In genomic region chr15:57306305-57306943, GRCh38 we compare ENCODE assay signal across 7 cellular contexts.
DNase-seq lines count a peak whose midpoint lies in the region; ATAC-seq, FAIRE-seq and TF ChIP-seq lines count a peak whose summit lies in the region.

No MANE protein-coding gene starts in this region.

- H3K27me3 ChIP-seq in left lung: no peaks in the 10 kb centered on the region

- H3K4me3 ChIP-seq in choroid plexus epithelial cell (ENCODE audit: low read depth, low read length) (peak overlapping the region; percentile 67), left lung (peak overlapping the region; percentile 33 to 52)

- TF ChIP-seq POLR2A in GM12892 (IDR thresholded peaks at IDR 0.05; ENCODE audit: low read depth, low read length): no peak

- intact Hi-C loops in left lung (cut with DNase I): no loop called here

- peak; percentile 92 for DNase-seq in GM12892 (ENCODE audit: insufficient read length)
- peak; percentile 77 for DNase-seq in NCI-H2196 (lab: John Stamatoyannopoulos, UW; ENCODE audit: unreplicated experiment)
- peak; percentile 76 to 87 for DNase-seq in activated CD4-positive, alpha-beta T cell treated with anti-CD3 and anti-CD28 coated beads for 4 hours
- peak; percentile 64 for DNase-seq in choroid plexus epithelial cell (ENCODE audit: low read depth)
- peak; percentile 85 to 98 for DNase-seq in left lung
- peak; percentile 92 to 93 for DNase-seq in stimulated activated CD4-positive, alpha-beta T cell treated with anti-CD3 and anti-CD28 coated beads, Interleukin-2, amount 100 ng/mL, for 24 hours

- ATAC-seq in HG03045 (IDR thresholded peaks at IDR 0.05; ENCODE audit: unreplicated experiment) (peak; percentile 65), left lung (peak; percentile 98)

- H3K27ac ChIP-seq in left lung: peak overlapping the region; percentile 1 to 19

- FAIRE-seq in GM12892 (lab: Jason Lieb, UNC): peak; percentile 78

- H3K36me3 ChIP-seq in left lung: no peaks in the 10 kb centered on the region

- H3K9me3 ChIP-seq in left lung: no peaks in the 10 kb centered on the region

- TF ChIP-seq CTCF in choroid plexus epithelial cell (conservative IDR thresholded peaks at IDR 0.05; ENCODE audit: low read depth, low read length) (peak; percentile 82), left lung (IDR thresholded peaks at IDR 0.05) (peak; percentile 88 to 90)

- peaks cover 13 to 19% of the 10 kb centered on the region in 2 donors for H3K4me1 ChIP-seq in left lung

Comparison
In these comparisons a context has a peak if more than half of its experiments do, and no peak if none do; other contexts are left out.
1. Peak in every context shown above with its lines: DNase-seq, ATAC-seq, H3K4me3 ChIP-seq and H3K27ac ChIP-seq.